ENCODE assay signal across 12 cellular contexts in genomic region chr7:33982425-33982786, GRCh38.
DNase-seq lines count a peak whose midpoint lies in the region; ATAC-seq, FAIRE-seq and TF ChIP-seq lines count a peak whose summit lies in the region.
"Had no signal": no experiment of that assay in that cellular context is flagged by ENCODE, and none has a peak within 500 bp of the region (broad histone marks: within the 10 kb centered on the region; RNA-seq: fewer than 3 reads in every experiment).

No MANE protein-coding gene starts in this region.

- POLR2A ChIA-PET in A549 (lab: Yijun Ruan, JAX) = interaction anchor here (0.6 kb wide), 1 partner anchor 79 kb away, joined by 3 read pairs; no protein-coding TSS in a partner anchor
- POLR2A ChIA-PET in HEK293T (lab: Yijun Ruan, JAX) = no interaction called here

- no peak overlapping the region for H3K4me2 ChIP-seq in A549

- H3K27ac ChIP-seq in A549 (peak overlapping the region; percentile 92 to 94), WERI-Rb-1 (no peak overlapping the region), iPS DF 6.9 (ENCODE audit: low read length) (no peak overlapping the region), suprapubic skin (no peak overlapping the region)
- H3K27ac ChIP-seq: heart right ventricle, pancreas, Peyer's patch had no signal

- H3K27me3 ChIP-seq in WERI-Rb-1 (ENCODE audit: insufficient read depth, low read depth, severe bottlenecking) = no peaks in the 10 kb centered on the region
- no peaks in the 10 kb centered on the region for H3K27me3 ChIP-seq in iPS DF 6.9 (ENCODE audit: control insufficient read depth, insufficient read depth, low read length)
- H3K27me3 ChIP-seq in suprapubic skin = no peaks in the 10 kb centered on the region
- H3K27me3 ChIP-seq: heart right ventricle, pancreas, Peyer's patch had no signal

- no peak for TF ChIP-seq EP300 in A549 (IDR thresholded peaks at IDR 0.05)
- no peak for TF ChIP-seq EP300 in suprapubic skin (IDR thresholded peaks at IDR 0.05)

- H3K36me3 ChIP-seq in WERI-Rb-1 (no peaks in the 10 kb centered on the region), iPS DF 6.9 (ENCODE audit: control insufficient read depth, insufficient read depth, low read length) (no peaks in the 10 kb centered on the region), suprapubic skin (no peaks in the 10 kb centered on the region)
- H3K36me3 ChIP-seq: heart right ventricle, pancreas, Peyer's patch had no signal

- FAIRE-seq in A549 (lab: Jason Lieb, UNC) = no peak
- FAIRE-seq: pancreas had no signal

- ATAC-seq in A549 (no peak), HG02852 (IDR thresholded peaks at IDR 0.05; ENCODE audit: unreplicated experiment) (no peak)
- ATAC-seq: heart right ventricle had no signal

- peak in 1 of 2 experiments; percentile 67 for DNase-seq in A549 (ENCODE audit: low read depth in 1 of 2, low spot score in 1 of 2)
- DNase-seq in HEK293T (ENCODE audit: extremely low spot score) = peak; percentile 30
- peak; percentile 31 for DNase-seq in WERI-Rb-1
- DNase-seq in iPS DF 6.9 (ENCODE audit: low read depth, low spot score) = peak; percentile 27
- DNase-seq in suprapubic skin (ENCODE audit: low spot score in 2 of 2) = no peak
- no peak for DNase-seq in NCI-H2081 (lab: John Stamatoyannopoulos, UW)
- DNase-seq in amygdala (lab: John Stamatoyannopoulos, UW) = no peak
- DNase-seq: CD8-positive, alpha-beta memory T cell; heart right ventricle; pancreas; Peyer's patch had no signal

- H3K4me3 ChIP-seq in A549 (no peak overlapping the region), WERI-Rb-1 (ENCODE audit: low read depth, low read length) (no peak overlapping the region), iPS DF 6.9 (ENCODE audit: low read length) (no peak overlapping the region), suprapubic skin (no peak overlapping the region)
- H3K4me3 ChIP-seq: heart right ventricle, pancreas, Peyer's patch had no signal

- WGBS in A549 (ENCODE audit: missing lambda C conversion rate) = 36% methylated on average over 2 of the region's 2 CpGs
- whole genome bisulfite sequencing in iPS DF 6.9 (ENCODE audit: insufficient coverage, insufficient read length) = no CpG with 5 or more reads among the region's 2 CpGs
- 42% methylated on average over 2 of the region's 2 CpGs for WGBS in suprapubic skin

- H3K4me1 ChIP-seq in A549 (peaks cover 69% of the 10 kb centered on the region), iPS DF 6.9 (ENCODE audit: control insufficient read depth, insufficient read depth, low read length) (no peaks in the 10 kb centered on the region), suprapubic skin (no peaks in the 10 kb centered on the region)
- H3K4me1 ChIP-seq: heart right ventricle, pancreas, Peyer's patch had no signal

- no peak for TF ChIP-seq POLR2A in A549 (IDR thresholded peaks at IDR 0.05; ENCODE audit: low read length)
- no peak for TF ChIP-seq POLR2A in suprapubic skin (IDR thresholded peaks at IDR 0.05)

- CTCF ChIA-PET in A549 (lab: Yijun Ruan, JAX) = interaction anchor here (0.6 to 5.0 kb wide), 35 partner anchors 9 to 1041 kb away, joined by 3 to 32 read pairs (median 4); no protein-coding TSS in a partner anchor
- CTCF ChIA-PET in HEK293T (lab: Yijun Ruan, JAX) = interaction anchor here (0.5 to 3.3 kb wide), 23 partner anchors 11 to 605 kb away, joined by 3 to 37 read pairs (median 4); no protein-coding TSS in a partner anchor

- H3K9me3 ChIP-seq in A549 (no peaks in the 10 kb centered on the region), WERI-Rb-1 (ENCODE audit: severe bottlenecking) (no peaks in the 10 kb centered on the region), iPS DF 6.9 (ENCODE audit: control insufficient read depth, insufficient read depth, low read length) (no peaks in the 10 kb centered on the region), suprapubic skin (no peaks in the 10 kb centered on the region)
- H3K9me3 ChIP-seq: heart right ventricle, pancreas, Peyer's patch had no signal

- peak; percentile 66 to 75 for TF ChIP-seq RAD21 in A549 (conservative IDR thresholded peaks at IDR 0.05 in 1 of 2, IDR thresholded peaks at IDR 0.05 in 1 of 2)

- TF ChIP-seq CTCF in A549 (IDR thresholded peaks at IDR 0.05) (peak; percentile 50), WERI-Rb-1 (IDR thresholded peaks at IDR 0.05; ENCODE audit: low read depth, low read length) (peak; percentile 60), suprapubic skin (IDR thresholded peaks at IDR 0.05) (no peak)

TF ChIP-seq in A549, 52 proteins besides CTCF, POLR2A, EP300 and RAD21:
- no peak for TF ChIP-seq CHD4 (IDR thresholded peaks at IDR 0.05; ENCODE audit: borderline replicate concordance)
- no peak for TF ChIP-seq CHD2 (IDR thresholded peaks at IDR 0.05; ENCODE audit: low read length, partially characterized antibody)
- peak; percentile 56 for TF ChIP-seq SMC3 (IDR thresholded peaks at IDR 0.05)

TF ChIP-seq in HEK293T, 16 proteins besides CTCF, POLR2A, EP300 and RAD21:
- TF ChIP-seq ZNF384 (IDR thresholded peaks at IDR 0.05) (peak; percentile 92), FOXK2 (IDR thresholded peaks at IDR 0.05) (no peak)

Comparison
In these comparisons a context has a peak if more than half of its experiments do, and no peak if none do; other contexts are left out.
1. DNase-seq: peak in HEK293T (single experiment), WERI-Rb-1 (single experiment) and iPS DF 6.9 (single experiment); none in suprapubic skin (0 of 2), NCI-H2081 (0 of 2) and amygdala (0 of 56).
2. H3K27ac ChIP-seq: peak in A549 (2 of 2); none in WERI-Rb-1 (single experiment), iPS DF 6.9 (single experiment) and suprapubic skin (single experiment).
3. CTCF ChIP-seq: peak in A549 (single experiment) and WERI-Rb-1 (single experiment); none in suprapubic skin (0 of 2).